1 cellular context compared by ENCODE assay signal in genomic region chr10:126929391-126929790, GRCh38.
TF ChIP-seq lines count a peak whose summit lies in the region.

No MANE protein-coding gene starts in this region.

TF ChIP-seq in H1, 55 proteins besides CTCF, POLR2A, EP300 and RAD21 (continued from another document):
- no peak for TF ChIP-seq ATF2 (IDR thresholded peaks at IDR 0.05; ENCODE audit: low read length)
